In genomic region chr16:30665830-30666190, GRCh38 we compare ENCODE assay signal across 21 cellular contexts.
"Had no signal": no experiment of that assay in that cellular context is flagged by ENCODE, and none has a peak within 500 bp of the region (broad histone marks: within the 10 kb centered on the region; RNA-seq: fewer than 3 reads in every experiment).

No MANE protein-coding gene starts in this region.

- H3K27ac ChIP-seq: colonic mucosa, esophagus muscularis mucosa, neural progenitor cell, prostate gland, right atrium auricular region, stomach had no signal

- H3K4me1 ChIP-seq: neural progenitor cell had no signal

- H3K9me3 Mint-ChIP-seq: activated naive CD8-positive, alpha-beta T cell treated with anti-CD3 and anti-CD28 coated beads, Interleukin-2, amount 10 ng/mL, durations not matched to agents 7 days and 5 days; brain; naive B cell; neural progenitor cell; T-cell had no signal

- H3K27me3 ChIP-seq: colonic mucosa, esophagus muscularis mucosa, neural progenitor cell, right atrium auricular region, stomach had no signal

- DNase-seq: activated CD4-positive, CD25-positive, alpha-beta regulatory T cell; activated CD8-positive, alpha-beta memory T cell treated with anti-CD3 and anti-CD28 coated beads for 24 hours; activated CD8-positive, alpha-beta memory T cell treated with anti-CD3 and anti-CD28 coated beads, Interleukin-2, amount 50 U/mL, for 48 hours; activated gamma-delta T cell treated with Interleukin-2 at 50 U/mL for 16 hours; activated naive CD8-positive, alpha-beta T cell treated with anti-CD3 and anti-CD28 coated beads, Interleukin-2, amount 10 ng/mL, durations not matched to agents 7 days and 5 days; anterior cingulate cortex; central memory CD4-positive, alpha-beta T cell; colonic mucosa; left ventricle myocardium superior; mucosa of descending colon; naive B cell; SK-N-SH; stimulated activated CD4-positive, alpha-beta T cell treated with anti-CD3 and anti-CD28 coated beads, Interleukin-2, amount 100 ng/mL, for 24 hours; stomach; T-cell; T-helper 9 cell had no signal

- H3K4me2 ChIP-seq: neural progenitor cell, SK-N-SH had no signal

- ATAC-seq: left ventricle myocardium superior, mucosa of descending colon, T-cell had no signal

- H3K4me3 ChIP-seq: colonic mucosa, esophagus muscularis mucosa, mucosa of descending colon, neural progenitor cell, prostate gland, right atrium auricular region, stomach had no signal

- H3K9ac ChIP-seq: neural progenitor cell, SK-N-SH had no signal

- H3K27me3 Mint-ChIP-seq: activated naive CD8-positive, alpha-beta T cell treated with anti-CD3 and anti-CD28 coated beads, Interleukin-2, amount 10 ng/mL, durations not matched to agents 7 days and 5 days; naive B cell; T-cell had no signal

- H3K4me3 Mint-ChIP-seq: activated naive CD8-positive, alpha-beta T cell treated with anti-CD3 and anti-CD28 coated beads, Interleukin-2, amount 10 ng/mL, durations not matched to agents 7 days and 5 days; brain; neural progenitor cell had no signal

- H3K36me3 ChIP-seq: neural progenitor cell had no signal

- H3K9me3 ChIP-seq: colonic mucosa, esophagus muscularis mucosa, mucosa of descending colon, prostate gland, right atrium auricular region, SK-N-SH, stomach had no signal

- H3K27ac Mint-ChIP-seq: activated naive CD8-positive, alpha-beta T cell treated with anti-CD3 and anti-CD28 coated beads, Interleukin-2, amount 10 ng/mL, durations not matched to agents 7 days and 5 days; neural progenitor cell had no signal

- H2AFZ ChIP-seq: neural progenitor cell had no signal
